Comparison of ENCODE assay signal across 8 cellular contexts in the genomic region with DNA sequence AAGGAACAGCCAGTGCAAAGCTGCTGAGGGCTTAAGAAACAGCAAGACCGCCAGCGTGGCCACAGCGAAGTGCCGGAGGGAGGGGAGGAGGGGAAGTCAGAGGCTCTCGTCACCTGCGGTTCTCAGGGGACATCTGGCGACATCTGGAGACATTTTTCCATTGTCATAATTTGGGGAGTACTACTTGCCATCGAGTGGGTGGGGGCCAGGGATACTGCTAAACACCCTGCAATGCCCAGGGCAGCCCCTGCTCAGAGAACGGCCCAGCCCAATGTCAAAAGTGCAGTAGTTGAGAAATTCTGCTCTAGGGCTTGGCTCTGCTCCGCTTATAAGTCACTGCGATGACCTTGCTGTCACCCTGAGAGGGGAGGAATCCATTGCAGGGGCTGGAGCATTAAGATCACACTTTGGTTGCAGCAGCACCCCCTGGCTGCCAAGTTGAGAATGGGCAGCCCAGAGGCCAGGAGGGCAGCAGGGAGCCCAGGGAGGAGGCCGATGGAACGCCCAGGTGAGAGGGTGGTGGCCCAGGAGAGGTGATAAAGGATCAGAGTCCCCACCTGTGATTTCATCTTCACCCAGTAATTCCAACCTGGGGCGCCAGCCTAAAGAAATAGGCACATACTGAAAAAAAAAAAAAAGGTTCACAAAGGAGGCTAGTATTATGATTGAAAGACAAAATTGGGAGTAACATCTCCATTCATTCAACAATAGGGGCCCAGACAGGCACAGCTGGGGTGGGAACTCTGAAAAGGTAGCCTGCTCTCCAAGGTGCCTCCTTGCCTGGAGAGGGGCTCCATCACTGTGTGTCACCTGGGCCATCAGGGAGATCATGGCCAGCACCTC.
DNase-seq lines count a peak whose midpoint lies in the region; ATAC-seq and TF ChIP-seq lines count a peak whose summit lies in the region.

No MANE protein-coding gene starts in this region.

- H3K27ac ChIP-seq in OCI-LY3 (ENCODE audit: low read length), result no peak overlapping the region
- no peak overlapping the region for H3K27ac ChIP-seq in parathyroid adenoma

- peak overlapping the region; percentile 3; the same call in 1 of the 2 replicates for H3K9ac ChIP-seq in OCI-LY3 (ENCODE audit: low read length)
- H3K9ac ChIP-seq in parathyroid adenoma, result no peak overlapping the region

- H3K79me2 ChIP-seq in OCI-LY3 (ENCODE audit: low read length), result no peaks in the 10 kb centered on the region
- H3K79me2 ChIP-seq in parathyroid adenoma, result no peaks in the 10 kb centered on the region

- H2AFZ ChIP-seq in OCI-LY3 (ENCODE audit: low read depth, low read length), result peak overlapping the region; percentile 61; the same call in 1 of the 2 replicates
- no peak overlapping the region for H2AFZ ChIP-seq in parathyroid adenoma

- H4K20me1 ChIP-seq in OCI-LY3 (ENCODE audit: insufficient read depth, low read length), result no peaks in the 10 kb centered on the region

- H3K4me3 ChIP-seq in AG10803 (ENCODE audit: low read length) (no peak overlapping the region), OCI-LY3 (ENCODE audit: low read length) (peak overlapping the region; percentile 26), epithelial cell of esophagus (ENCODE audit: low read length) (no peak overlapping the region), parathyroid adenoma (ENCODE audit: low read depth, low read length) (no peak overlapping the region)

- in situ Hi-C loops in GM13977 (cut with MboI; ENCODE audit: low pct_unique_long_range_greater_than_20kb, low sequenced_read_pairs, unreplicated experiment), result no loop called here

- TF ChIP-seq CTCF in AG10803 (conservative IDR thresholded peaks at IDR 0.05; ENCODE audit: low read length), result peak; percentile 60
- peak; percentile 78 for TF ChIP-seq CTCF in GM13977 (IDR thresholded peaks at IDR 0.05; ENCODE audit: extremely low read depth, insufficient read depth, missing control alignments)
- peak; percentile 98 for TF ChIP-seq CTCF in OCI-LY3 (IDR thresholded peaks at IDR 0.05; ENCODE audit: low read depth, low read length)
- TF ChIP-seq CTCF in epithelial cell of esophagus (IDR thresholded peaks at IDR 0.05; ENCODE audit: insufficient read depth, low read depth, low read length, missing control alignments), result peak; percentile 47
- TF ChIP-seq CTCF in parathyroid adenoma (IDR thresholded peaks at IDR 0.05), result peak; percentile 42

- no peaks in the 10 kb centered on the region for H3K36me3 ChIP-seq in OCI-LY3 (replicated peaks; ENCODE audit: low read depth, low read length)
- H3K36me3 ChIP-seq in parathyroid adenoma (ENCODE audit: control insufficient read depth, insufficient read depth, low read length), result no peaks in the 10 kb centered on the region

- H3K4me1 ChIP-seq in OCI-LY3 (ENCODE audit: low read length) (peaks cover 18% of the 10 kb centered on the region), parathyroid adenoma (no peaks in the 10 kb centered on the region)

- H3K27me3 ChIP-seq in OCI-LY3 (ENCODE audit: low read depth, low read length) (peaks cover 24% of the 10 kb centered on the region), parathyroid adenoma (ENCODE audit: control insufficient read depth, insufficient read depth, low read length) (no peaks in the 10 kb centered on the region)

- DNase-seq in AG10803 (ENCODE audit: low read depth) (peak; percentile 65), GM13977 (ENCODE audit: low spot score) (peak; percentile 68), epithelial cell of esophagus (ENCODE audit: low read depth) (peak; percentile 25), NCI-H2029 (lab: John Stamatoyannopoulos, UW) (no peak), NK-92 (lab: John Stamatoyannopoulos, UW; ENCODE audit: unreplicated experiment) (no peak)

- H3K4me2 ChIP-seq in OCI-LY3 (ENCODE audit: low read length) (peak overlapping the region; percentile 54), parathyroid adenoma (ENCODE audit: low read length) (no peak overlapping the region)

- ATAC-seq in HG02798 (IDR thresholded peaks at IDR 0.05; ENCODE audit: poor library complexity, unreplicated experiment), result no peak

- H3K9me3 ChIP-seq in OCI-LY3 (ENCODE audit: insufficient read depth, low read length) (no peaks in the 10 kb centered on the region), parathyroid adenoma (ENCODE audit: control insufficient read depth, low read length) (no peaks in the 10 kb centered on the region)

Comparison
In these comparisons a context has a peak if more than half of its experiments do, and no peak if none do; other contexts are left out.
1. DNase-seq: peak in AG10803 (single experiment), GM13977 (single experiment) and epithelial cell of esophagus (single experiment); none in NCI-H2029 (single experiment) and NK-92 (single experiment).
2. CTCF ChIP-seq: peak in every context shown above with its lines; median percentile 98 in OCI-LY3; 78 in GM13977; 60 in AG10803; 47 in epithelial cell of esophagus; 42 in parathyroid adenoma.